16 cellular contexts compared by ENCODE assay signal in the genomic region with DNA sequence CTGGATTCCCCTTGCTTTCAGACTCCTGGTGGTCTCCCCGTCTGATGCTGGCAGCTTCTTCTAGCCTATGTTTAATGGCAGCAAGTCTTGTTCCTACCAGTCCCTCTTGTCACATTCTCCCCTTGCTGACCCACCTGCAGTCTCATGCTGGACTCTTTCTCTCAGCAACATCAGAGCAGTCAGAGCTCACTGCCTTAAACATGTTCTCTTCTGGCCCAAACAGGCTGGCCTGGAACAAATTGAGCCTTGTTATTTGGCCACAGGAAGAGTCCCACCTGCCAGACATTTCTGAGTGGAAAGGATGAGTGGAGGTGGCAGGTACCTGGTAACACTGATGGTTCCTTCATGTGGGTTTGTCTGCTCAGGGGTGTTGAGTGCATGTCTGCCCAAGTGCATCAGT. TPM values are rescaled to one million over a fixed set of nuclear protein-coding genes. Genes with fewer than 3 reads are reported as not detected.
DNase-seq lines count a peak whose midpoint lies in the region; ATAC-seq, FAIRE-seq and TF ChIP-seq lines count a peak whose summit lies in the region.
"Had no signal": no experiment of that assay in that cellular context is flagged by ENCODE, and none has a peak within 500 bp of the region (broad histone marks: within the 10 kb centered on the region; RNA-seq: fewer than 3 reads in every experiment).

No MANE protein-coding gene starts in this region.

- ATAC-seq in left lobe of liver = no peak
- no peak for ATAC-seq in HG03159 (IDR thresholded peaks at IDR 0.05; ENCODE audit: unreplicated experiment)
- no peak for ATAC-seq in foreskin keratinocyte
- ATAC-seq: A549 had no signal

- DNase-seq in HTR-8/SVneo (ENCODE audit: insufficient read length, low spot score) (no peak), bronchial epithelial cell (ENCODE audit: low read depth) (no peak), left lobe of liver (ENCODE audit: low spot score) (peak; percentile 14), posterior vena cava (ENCODE audit: low spot score) (peak; percentile 16), RCC 7860 (ENCODE audit: low spot score) (no peak), foreskin keratinocyte (no peak)
- DNase-seq: BE2C; CD4-positive, alpha-beta memory T cell; DMS79; HCEC 1CT; HFFc6 had no signal

- FAIRE-seq in HTR-8/SVneo (lab: Jason Lieb, UNC) (peak; percentile 13), bronchial epithelial cell (lab: Jason Lieb, UNC) (peak; percentile 36), RCC 7860 (lab: Jason Lieb, UNC) (no peak)
- FAIRE-seq: A549, G401.6, GM12891 had no signal

- no peaks in the 10 kb centered on the region for H3K27me3 ChIP-seq in bronchial epithelial cell (ENCODE audit: control insufficient read depth, insufficient read depth, low read length)
- no peaks in the 10 kb centered on the region for H3K27me3 ChIP-seq in foreskin keratinocyte
- H3K27me3 ChIP-seq: BE2C had no signal

- H3K4me1 ChIP-seq in foreskin keratinocyte = no peaks in the 10 kb centered on the region
- H3K4me1 ChIP-seq: A549, BE2C had no signal

- TF ChIP-seq CTCF in bronchial epithelial cell (IDR thresholded peaks at IDR 0.05; ENCODE audit: insufficient read depth, low read length, severe bottlenecking) = no peak
- TF ChIP-seq CTCF in foreskin keratinocyte (conservative IDR thresholded peaks at IDR 0.05) = no peak

- no peak overlapping the region for H3K4me3 ChIP-seq in bronchial epithelial cell (ENCODE audit: low read depth, low read length)
- H3K4me3 ChIP-seq: A549 had no signal

- H3K27ac ChIP-seq in foreskin keratinocyte = no peak overlapping the region
- H3K27ac ChIP-seq: A549, C4-2B had no signal

- H3K36me3 ChIP-seq in bronchial epithelial cell (ENCODE audit: control insufficient read depth, insufficient read depth, low read length) = no peaks in the 10 kb centered on the region
- H3K36me3 ChIP-seq: BE2C had no signal

- intact Hi-C loops in posterior vena cava (cut with DNase I) = no loop called here

RNA-seq across cellular contexts. Expression of gene APEH, which starts 59.2 kb away (rescaled TPM):
- total RNA-seq in bronchial epithelial cell (156 and 163 TPM in 2 replicates), left lobe of liver (74.4 TPM), posterior vena cava (10 to 100 TPM; 51.8 to 52.5 TPM), foreskin keratinocyte (158 and 176 TPM in 2 replicates)
- 130 and 144 TPM in 2 replicates for polyA plus RNA-seq in foreskin keratinocyte

Comparison
In these comparisons a context has a peak if more than half of its experiments do, and no peak if none do; other contexts are left out.
1. DNase-seq: peak in left lobe of liver (single experiment) and posterior vena cava (single experiment); none in HTR-8/SVneo (single experiment), bronchial epithelial cell (single experiment), RCC 7860 (single experiment) and foreskin keratinocyte (0 of 2).